In genomic region chr10:42859256-42859655, GRCh38 we compare ENCODE assay signal across 8 cellular contexts.
"Had no signal": no experiment of that assay in that cellular context is flagged by ENCODE, and none has a peak within 500 bp of the region (broad histone marks: within the 10 kb centered on the region; RNA-seq: fewer than 3 reads in every experiment).

No MANE protein-coding gene starts in this region.

- H2AFZ ChIP-seq: GM23248 had no signal

- ATAC-seq: HepG2, K562 had no signal

- H3K9ac ChIP-seq: GM23248 had no signal

- DNase-seq: GM23248, GOT3, H9, HCEC 1CT, KG1 had no signal

- H3K4me3 ChIP-seq: GM23248, K562 had no signal

- H3K27ac ChIP-seq: GM23248, HL-60 had no signal
